20 cellular contexts compared by ENCODE assay signal in genomic region chr5:135157421-135158314, GRCh38.
DNase-seq lines count a peak whose midpoint lies in the region; ATAC-seq and TF ChIP-seq lines count a peak whose summit lies in the region.
"Had no signal": no experiment of that assay in that cellular context is flagged by ENCODE, and none has a peak within 500 bp of the region (broad histone marks: within the 10 kb centered on the region; RNA-seq: fewer than 3 reads in every experiment).

No MANE protein-coding gene starts in this region.

- H3K18ac ChIP-seq in mesendoderm (ENCODE audit: low read length), result no peak overlapping the region

- DNase-seq in OCI-M1 (lab: John Stamatoyannopoulos, UW) (peak; percentile 49), RWPE2 (ENCODE audit: low spot score) (no peak), endodermal cell (peak; percentile 10), mesendoderm (peak; percentile 50)
- no peak for DNase-seq in activated CD4-positive, alpha-beta memory T cell treated with anti-CD3 and anti-CD28 coated beads, Interleukin-2, amount 10 ng/mL, durations not matched to agents 7 days and 5 days
- DNase-seq: Calu3; CD4-positive, alpha-beta T cell; DMS153; GDM1; H7; NCI-H1105 treated with DMSO at 0.1 percent for 48 hours; NCI-H2029 treated with DMSO at 0.1 percent for 48 hours; NCI-H226; NCI-H524; NCI-H774; SW 1271 had no signal

- H3K4me2 ChIP-seq in mesendoderm (ENCODE audit: low read length), result no peak overlapping the region
- H3K4me2 ChIP-seq: BLaER1, KMS-11 had no signal

- ATAC-seq in RWPE2 (ENCODE audit: low read depth), result no peak
- no peak for ATAC-seq in GM18861 (IDR thresholded peaks at IDR 0.05; ENCODE audit: unreplicated experiment)
- ATAC-seq in GM18870 (IDR thresholded peaks at IDR 0.05; ENCODE audit: unreplicated experiment), result no peak

- CTCF ChIA-PET in activated CD4-positive, alpha-beta memory T cell treated with anti-CD3 and anti-CD28 coated beads, Interleukin-2, amount 10 ng/mL, durations not matched to agents 7 days and 5 days (lab: Charles Lee), result no interaction called here

- H3K9ac ChIP-seq in endodermal cell (ENCODE audit: extremely low read depth, low read length, poor library complexity, severe bottlenecking), result no peak overlapping the region
- H3K9ac ChIP-seq in mesendoderm (ENCODE audit: low read length), result no peak overlapping the region
- H3K9ac ChIP-seq: BLaER1, KMS-11 had no signal

- no peak overlapping the region for H4K8ac ChIP-seq in mesendoderm (ENCODE audit: low read depth, low read length)

- H3K27ac ChIP-seq in RWPE2 (ENCODE audit: poor library complexity, severe bottlenecking) (peak overlapping the region; percentile 59), endodermal cell (ENCODE audit: low read depth, low read length) (no peak overlapping the region), mesendoderm (ENCODE audit: low read depth, low read length) (no peak overlapping the region)
- H3K27ac ChIP-seq: BLaER1, KMS-11 had no signal

- WGBS in endodermal cell (ENCODE audit: insufficient coverage in 1 of 2, insufficient read length in 1 of 2), 2 experiments, result 85 to 94% methylated on average over 6 of the region's 6 CpGs
- WGBS in mesendoderm (ENCODE audit: extremely low coverage, insufficient coverage, low lambda C conversion rate), result no CpG with 5 or more reads among the region's 6 CpGs

- POLR2A ChIA-PET in activated CD4-positive, alpha-beta memory T cell treated with anti-CD3 and anti-CD28 coated beads, Interleukin-2, amount 10 ng/mL, durations not matched to agents 7 days and 5 days (lab: Charles Lee), result no interaction called here

- peaks cover 5% of the 10 kb centered on the region for H3K9me3 ChIP-seq in RWPE2 (ENCODE audit: severe bottlenecking)
- H3K9me3 ChIP-seq in endodermal cell (ENCODE audit: control insufficient read depth, low read length), result no peaks in the 10 kb centered on the region

- H2AK5ac ChIP-seq in mesendoderm (ENCODE audit: low read length), result peak overlapping the region; percentile 81

- no peak overlapping the region for H3K27ac Mint-ChIP-seq in endodermal cell
- no peak overlapping the region for H3K27ac Mint-ChIP-seq in activated CD4-positive, alpha-beta memory T cell treated with anti-CD3 and anti-CD28 coated beads, Interleukin-2, amount 10 ng/mL, durations not matched to agents 7 days and 5 days
- H3K27ac Mint-ChIP-seq: CD4-positive, alpha-beta T cell had no signal

- no peak overlapping the region for H2BK15ac ChIP-seq in mesendoderm (replicated peaks; ENCODE audit: low read depth)

- H3K4me1 ChIP-seq in RWPE2 (ENCODE audit: insufficient read depth, poor library complexity, severe bottlenecking), result peaks cover 38% of the 10 kb centered on the region
- H3K4me1 ChIP-seq in endodermal cell (ENCODE audit: control insufficient read depth, insufficient read depth, low read length), result peaks cover 9% of the 10 kb centered on the region
- peaks cover 4% of the 10 kb centered on the region for H3K4me1 ChIP-seq in mesendoderm (ENCODE audit: control insufficient read depth, low read depth, low read length)
- H3K4me1 ChIP-seq: BLaER1 had no signal

- H3K4ac ChIP-seq in mesendoderm (ENCODE audit: low read depth, low read length), result no peak overlapping the region

- no peak overlapping the region for H2BK120ac ChIP-seq in mesendoderm (ENCODE audit: low read depth, low read length)

- TF ChIP-seq CTCF in RWPE2 (IDR thresholded peaks at IDR 0.05; ENCODE audit: poor library complexity, severe bottlenecking), result no peak
- TF ChIP-seq CTCF in endodermal cell (conservative IDR thresholded peaks at IDR 0.05), result no peak

- H3K56ac ChIP-seq in mesendoderm (ENCODE audit: low read length), result no peak overlapping the region

- H3K27me3 ChIP-seq in RWPE2 (ENCODE audit: insufficient read depth, poor library complexity, severe bottlenecking), result no peaks in the 10 kb centered on the region
- H3K27me3 ChIP-seq in endodermal cell (ENCODE audit: control insufficient read depth, insufficient read depth, low read length, poor library complexity, severe bottlenecking), result no peaks in the 10 kb centered on the region
- no peaks in the 10 kb centered on the region for H3K27me3 ChIP-seq in mesendoderm (ENCODE audit: insufficient read depth, low read length, poor library complexity)
- H3K27me3 ChIP-seq: BLaER1 had no signal

- H3K36me3 Mint-ChIP-seq in endodermal cell (ENCODE audit: low read depth), result no peaks in the 10 kb centered on the region
- H3K36me3 Mint-ChIP-seq in activated CD4-positive, alpha-beta memory T cell treated with anti-CD3 and anti-CD28 coated beads, Interleukin-2, amount 10 ng/mL, durations not matched to agents 7 days and 5 days (ENCODE audit: low read depth), result no peaks in the 10 kb centered on the region

- peaks cover 8% of the 10 kb centered on the region for H3K27me3 Mint-ChIP-seq in endodermal cell (ENCODE audit: insufficient read depth)
- peaks cover 22% of the 10 kb centered on the region for H3K27me3 Mint-ChIP-seq in activated CD4-positive, alpha-beta memory T cell treated with anti-CD3 and anti-CD28 coated beads, Interleukin-2, amount 10 ng/mL, durations not matched to agents 7 days and 5 days

- no peaks in the 10 kb centered on the region for H3K79me2 ChIP-seq in mesendoderm (ENCODE audit: control insufficient read depth, insufficient read depth, low read length)

- no peaks in the 10 kb centered on the region for H3K9me3 Mint-ChIP-seq in endodermal cell
- H3K9me3 Mint-ChIP-seq in activated CD4-positive, alpha-beta memory T cell treated with anti-CD3 and anti-CD28 coated beads, Interleukin-2, amount 10 ng/mL, durations not matched to agents 7 days and 5 days, result peaks cover 2% of the 10 kb centered on the region

- H3K4me1 Mint-ChIP-seq in endodermal cell, result peaks cover 32% of the 10 kb centered on the region
- no peaks in the 10 kb centered on the region for H3K4me1 Mint-ChIP-seq in activated CD4-positive, alpha-beta memory T cell treated with anti-CD3 and anti-CD28 coated beads, Interleukin-2, amount 10 ng/mL, durations not matched to agents 7 days and 5 days

- no peak overlapping the region for H3K4me3 ChIP-seq in RWPE2 (ENCODE audit: severe bottlenecking)
- peak overlapping the region; percentile 62 for H3K4me3 ChIP-seq in endodermal cell (ENCODE audit: low read length)
- no peak overlapping the region for H3K4me3 ChIP-seq in mesendoderm (ENCODE audit: low read length)
- H3K4me3 ChIP-seq: BLaER1 had no signal

- H3K4me3 Mint-ChIP-seq in endodermal cell, result no peak overlapping the region
- H3K4me3 Mint-ChIP-seq in activated CD4-positive, alpha-beta memory T cell treated with anti-CD3 and anti-CD28 coated beads, Interleukin-2, amount 10 ng/mL, durations not matched to agents 7 days and 5 days, result no peak overlapping the region
- H3K4me3 Mint-ChIP-seq: CD4-positive, alpha-beta T cell had no signal

- H3K79me1 ChIP-seq in mesendoderm (ENCODE audit: low read length), result no peaks in the 10 kb centered on the region

- no peak overlapping the region for H4K5ac ChIP-seq in mesendoderm (ENCODE audit: low read length)

- H3K23ac ChIP-seq in mesendoderm (ENCODE audit: low read length), result no peak overlapping the region

- H3K36me3 ChIP-seq in RWPE2 (ENCODE audit: low read depth), result no peaks in the 10 kb centered on the region
- H3K36me3 ChIP-seq in endodermal cell (ENCODE audit: control insufficient read depth, insufficient read depth, low read length), result no peaks in the 10 kb centered on the region
- no peaks in the 10 kb centered on the region for H3K36me3 ChIP-seq in mesendoderm (ENCODE audit: control insufficient read depth, insufficient read depth, low read length)
- H3K36me3 ChIP-seq: BLaER1 had no signal

- peak overlapping the region; percentile 49 for H2BK5ac ChIP-seq in mesendoderm (ENCODE audit: low read length)

Comparison
In these comparisons a context has a peak if more than half of its experiments do, and no peak if none do; other contexts are left out.
1. DNase-seq: peak in OCI-M1 (single experiment), endodermal cell (single experiment) and mesendoderm (single experiment); none in RWPE2 (single experiment) and activated CD4-positive, alpha-beta memory T cell treated with anti-CD3 and anti-CD28 coated beads, Interleukin-2, amount 10 ng/mL, durations not matched to agents 7 days and 5 days (single experiment).